9 cellular contexts compared by ENCODE assay signal in the genomic region with DNA sequence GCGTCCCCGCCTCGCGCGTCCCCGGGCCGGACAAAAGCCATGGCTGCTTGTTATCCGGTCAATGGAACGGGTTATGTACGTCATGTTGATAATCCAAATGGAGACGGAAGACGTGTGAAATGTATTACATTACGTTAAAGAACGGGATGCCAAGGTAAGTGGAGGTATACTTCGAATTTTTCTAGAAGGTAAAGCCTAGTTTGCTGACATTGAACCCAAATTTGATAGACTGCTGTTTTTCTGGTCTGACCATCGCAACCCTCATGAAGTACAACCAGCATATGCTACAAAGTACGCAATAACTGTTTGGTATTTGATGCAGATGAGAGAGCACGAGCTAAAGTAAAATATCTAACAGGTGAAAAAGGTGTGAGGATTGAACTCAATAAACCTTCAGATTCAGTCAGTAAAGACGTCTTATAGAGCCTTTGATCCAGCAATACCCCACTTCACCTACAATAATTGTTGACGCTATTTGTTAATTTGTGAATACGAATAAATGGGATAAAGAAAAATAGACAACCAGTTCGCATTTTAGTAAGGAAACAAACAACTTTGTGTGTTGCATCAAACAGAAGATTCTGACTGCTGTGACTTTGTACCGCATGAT. TPM values are rescaled to one million over a fixed set of nuclear protein-coding genes. Genes with fewer than 3 reads are reported as not detected.
A peak's percentile ranks its signal among the peaks of the same experiment; 100 is the strongest.
DNase-seq lines count a peak whose midpoint lies in the region; ATAC-seq and TF ChIP-seq lines count a peak whose summit lies in the region.
"Had no signal": no experiment of that assay in that cellular context is flagged by ENCODE, and none has a peak within 500 bp of the region (broad histone marks: within the 10 kb centered on the region; RNA-seq: fewer than 3 reads in every experiment).

No MANE protein-coding gene starts in this region.

- TF ChIP-seq EP300 in tibial nerve (IDR thresholded peaks at IDR 0.05) = no peak

- H3K27me3 Mint-ChIP-seq in activated naive CD4-positive, alpha-beta T cell treated with anti-CD3 and anti-CD28 coated beads for 36 hours (ENCODE audit: low read depth) = no peaks in the 10 kb centered on the region

- H3K4me1 ChIP-seq in body of pancreas = peaks cover 47% of the 10 kb centered on the region
- peaks cover 37% of the 10 kb centered on the region for H3K4me1 ChIP-seq in lower lobe of right lung
- peaks cover 0 to 50% (median 21%) of the 10 kb centered on the region in 4 donors for H3K4me1 ChIP-seq in tibial nerve

- H3K9me3 ChIP-seq in body of pancreas (no peaks in the 10 kb centered on the region), lower lobe of right lung (no peaks in the 10 kb centered on the region), tibial nerve (no peaks in the 10 kb centered on the region)

- DNase-seq in activated naive CD4-positive, alpha-beta T cell treated with anti-CD3 and anti-CD28 coated beads for 36 hours = no peak
- no peak for DNase-seq in activated naive CD4-positive, alpha-beta T cell treated with Interleukin-2 at 50 U/mL for 16 hours
- DNase-seq in body of pancreas = no peak
- no peak for DNase-seq in lower lobe of right lung
- DNase-seq in tibial nerve (ENCODE audit: low spot score in 2 of 2) = no peak
- no peak for DNase-seq in DMS 273 (lab: John Stamatoyannopoulos, UW; ENCODE audit: unreplicated experiment)
- DNase-seq: NCI-H187 treated with DMSO at 0.1 percent for 48 hours had no signal

- TF ChIP-seq POLR2A in body of pancreas (IDR thresholded peaks at IDR 0.05) (no peak), tibial nerve (IDR thresholded peaks at IDR 0.05) (no peak)

- H3K27ac ChIP-seq in body of pancreas (peak overlapping the region; percentile 77 to 95 (median 92)), lower lobe of right lung (peak overlapping the region; percentile 87), tibial nerve (peak overlapping the region; percentile 55 to 95 (median 94))

- H3K4me3 ChIP-seq in body of pancreas = peak overlapping the region in 1 of 2 donors; percentile 40
- H3K4me3 ChIP-seq in lower lobe of right lung = peak overlapping the region; percentile 78
- peak overlapping the region; percentile 51 to 91 (median 80) for H3K4me3 ChIP-seq in tibial nerve

- H3K27me3 ChIP-seq in body of pancreas (no peaks in the 10 kb centered on the region), lower lobe of right lung (ENCODE audit: low read depth) (no peaks in the 10 kb centered on the region), tibial nerve (no peaks in the 10 kb centered on the region)

- H3K4me1 Mint-ChIP-seq in activated naive CD4-positive, alpha-beta T cell treated with anti-CD3 and anti-CD28 coated beads for 36 hours (ENCODE audit: low read depth) = peaks cover 46% of the 10 kb centered on the region

- CTCF ChIA-PET in activated naive CD4-positive, alpha-beta T cell treated with anti-CD3 and anti-CD28 coated beads for 36 hours (lab: Charles Lee) = interaction anchor here (0.5 to 2.8 kb wide), 4 partner anchors 10 to 126 kb away, joined by 4 to 9 read pairs (median 6); no protein-coding TSS in a partner anchor

- peak overlapping the region; percentile 69 for H3K4me3 Mint-ChIP-seq in activated naive CD4-positive, alpha-beta T cell treated with anti-CD3 and anti-CD28 coated beads for 36 hours

- whole genome bisulfite sequencing in body of pancreas, 2 donors = 9% methylated on average over 23 of the region's 23 CpGs
- 30 to 33% methylated on average over 21 to 23 of the region's 23 CpGs for WGBS in tibial nerve, 2 donors

- TF ChIP-seq CTCF in body of pancreas (IDR thresholded peaks at IDR 0.05) (peak in 1 of 7 experiments; percentile 12), lower lobe of right lung (IDR thresholded peaks at IDR 0.05) (no peak), tibial nerve (IDR thresholded peaks at IDR 0.05) (no peak)

- peaks cover 10% of the 10 kb centered on the region for H3K36me3 Mint-ChIP-seq in activated naive CD4-positive, alpha-beta T cell treated with anti-CD3 and anti-CD28 coated beads for 36 hours (ENCODE audit: low read depth)

- no peaks in the 10 kb centered on the region for H3K36me3 ChIP-seq in body of pancreas (replicated peaks in 1 of 2; ENCODE audit: insufficient read depth in 1 of 2, low read depth in 2 of 2)
- peaks cover 31% of the 10 kb centered on the region for H3K36me3 ChIP-seq in lower lobe of right lung
- H3K36me3 ChIP-seq in tibial nerve = peaks cover 0 to 30% (median 0%) of the 10 kb centered on the region in 3 donors

- H3K9me3 Mint-ChIP-seq in activated naive CD4-positive, alpha-beta T cell treated with anti-CD3 and anti-CD28 coated beads for 36 hours = no peaks in the 10 kb centered on the region

- intact Hi-C loops in activated naive CD4-positive, alpha-beta T cell treated with anti-CD3 and anti-CD28 coated beads for 36 hours (cut with micrococcal nuclease) = no loop called here
- intact Hi-C loops in body of pancreas (cut with DNase I) = no loop called here
- intact Hi-C loops in lower lobe of right lung (cut with DNase I) = no loop called here

- peak overlapping the region; percentile 76 for H3K27ac Mint-ChIP-seq in activated naive CD4-positive, alpha-beta T cell treated with anti-CD3 and anti-CD28 coated beads for 36 hours

- ATAC-seq in body of pancreas (no peak), lower lobe of right lung (no peak), HG02763 (IDR thresholded peaks at IDR 0.05; ENCODE audit: unreplicated experiment) (no peak), GM21360 (IDR thresholded peaks at IDR 0.05; ENCODE audit: unreplicated experiment) (no peak)

RNA-seq across cellular contexts. Expression of a gene that starts 19.8 kb away (rescaled TPM):
- 1 to 10 TPM; 9.5 to 9.9 TPM for total RNA-seq in activated naive CD4-positive, alpha-beta T cell treated with anti-CD3 and anti-CD28 coated beads for 36 hours
- total RNA-seq in body of pancreas (10 to 100 TPM; 21.1 to 25.4 TPM), lower lobe of right lung (29.9 TPM), tibial nerve (10 to 100 TPM; 19.7 to 40.2 (median 32.3) TPM)

RNA-seq across cellular contexts. Expression of a gene that starts 23.7 kb away (rescaled TPM):
- total RNA-seq in activated naive CD4-positive, alpha-beta T cell treated with anti-CD3 and anti-CD28 coated beads for 36 hours = 1 to 10 TPM; 5.1 to 5.7 TPM
- total RNA-seq in body of pancreas (1 to 10 TPM; 6.3 to 8.8 TPM), lower lobe of right lung (10.4 TPM), tibial nerve (100 to 1,000 TPM in 1 of 4 donors, 10 to 100 TPM in 3; 27.3 to 157 (median 68.0) TPM)

RNA-seq across cellular contexts. Expression of a gene that starts 33.5 kb away (rescaled TPM):
- 1 to 10 TPM; 5.3 to 5.6 TPM for total RNA-seq in activated naive CD4-positive, alpha-beta T cell treated with anti-CD3 and anti-CD28 coated beads for 36 hours
- total RNA-seq in body of pancreas = 10 to 100 TPM; 13.5 TPM
- total RNA-seq in lower lobe of right lung = 6.9 TPM
- 1 to 10 TPM; 4.1 to 7.2 (median 5.2) TPM for total RNA-seq in tibial nerve
